Comparison of ENCODE assay signal across 1 cellular context in the genomic region with DNA sequence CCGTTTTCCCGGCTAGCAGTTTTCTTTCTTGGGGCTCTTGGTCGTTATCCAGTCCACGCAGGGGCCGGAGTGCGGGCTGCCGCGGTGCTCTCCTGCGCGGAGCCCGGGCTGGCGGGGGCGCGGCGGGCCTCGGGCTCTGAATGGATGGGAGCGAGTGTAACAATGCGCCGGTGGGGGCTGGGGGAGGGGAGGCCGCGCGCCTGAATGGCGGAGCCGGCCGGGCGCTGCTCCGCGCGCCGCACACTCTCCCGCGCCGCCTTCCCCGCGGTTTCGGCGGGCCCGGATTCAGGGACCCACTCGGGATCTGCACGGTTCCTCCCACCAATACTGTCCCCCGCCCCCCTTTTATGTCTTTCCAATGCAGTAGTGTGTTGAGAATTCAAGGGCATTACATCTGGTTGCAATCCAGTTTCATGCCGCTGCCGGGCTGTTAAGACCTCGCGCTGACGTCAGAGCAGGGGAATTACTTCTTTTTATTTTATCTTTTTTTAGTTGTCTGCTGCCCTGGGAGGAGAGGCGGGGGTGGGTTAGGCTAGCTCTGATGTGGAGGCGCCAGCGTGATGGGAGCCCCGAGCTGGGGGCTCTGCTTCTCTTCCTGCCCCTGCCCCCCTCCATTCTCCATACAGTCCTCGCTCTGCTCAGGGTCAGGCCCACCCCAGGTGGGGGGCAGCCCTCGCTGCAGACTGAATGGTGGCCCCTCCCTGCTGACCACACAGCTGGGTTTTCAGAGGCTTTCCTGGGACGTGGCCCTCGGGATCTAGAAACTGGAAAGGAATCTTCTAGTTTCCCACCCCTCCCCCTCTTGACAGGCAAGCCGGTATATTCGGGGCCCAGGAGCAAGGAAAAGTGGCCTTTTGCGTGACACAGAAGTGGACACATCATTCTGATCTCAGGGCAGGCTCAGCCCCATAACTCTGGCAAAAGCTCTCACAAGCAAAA.
TF ChIP-seq lines count a peak whose summit lies in the region.

No MANE protein-coding gene starts in this region.

TF ChIP-seq in HepG2, 621 proteins besides CTCF, POLR2A, EP300 and RAD21 (continued from another document and continues in another):
- TF ChIP-seq, protein P1, sequence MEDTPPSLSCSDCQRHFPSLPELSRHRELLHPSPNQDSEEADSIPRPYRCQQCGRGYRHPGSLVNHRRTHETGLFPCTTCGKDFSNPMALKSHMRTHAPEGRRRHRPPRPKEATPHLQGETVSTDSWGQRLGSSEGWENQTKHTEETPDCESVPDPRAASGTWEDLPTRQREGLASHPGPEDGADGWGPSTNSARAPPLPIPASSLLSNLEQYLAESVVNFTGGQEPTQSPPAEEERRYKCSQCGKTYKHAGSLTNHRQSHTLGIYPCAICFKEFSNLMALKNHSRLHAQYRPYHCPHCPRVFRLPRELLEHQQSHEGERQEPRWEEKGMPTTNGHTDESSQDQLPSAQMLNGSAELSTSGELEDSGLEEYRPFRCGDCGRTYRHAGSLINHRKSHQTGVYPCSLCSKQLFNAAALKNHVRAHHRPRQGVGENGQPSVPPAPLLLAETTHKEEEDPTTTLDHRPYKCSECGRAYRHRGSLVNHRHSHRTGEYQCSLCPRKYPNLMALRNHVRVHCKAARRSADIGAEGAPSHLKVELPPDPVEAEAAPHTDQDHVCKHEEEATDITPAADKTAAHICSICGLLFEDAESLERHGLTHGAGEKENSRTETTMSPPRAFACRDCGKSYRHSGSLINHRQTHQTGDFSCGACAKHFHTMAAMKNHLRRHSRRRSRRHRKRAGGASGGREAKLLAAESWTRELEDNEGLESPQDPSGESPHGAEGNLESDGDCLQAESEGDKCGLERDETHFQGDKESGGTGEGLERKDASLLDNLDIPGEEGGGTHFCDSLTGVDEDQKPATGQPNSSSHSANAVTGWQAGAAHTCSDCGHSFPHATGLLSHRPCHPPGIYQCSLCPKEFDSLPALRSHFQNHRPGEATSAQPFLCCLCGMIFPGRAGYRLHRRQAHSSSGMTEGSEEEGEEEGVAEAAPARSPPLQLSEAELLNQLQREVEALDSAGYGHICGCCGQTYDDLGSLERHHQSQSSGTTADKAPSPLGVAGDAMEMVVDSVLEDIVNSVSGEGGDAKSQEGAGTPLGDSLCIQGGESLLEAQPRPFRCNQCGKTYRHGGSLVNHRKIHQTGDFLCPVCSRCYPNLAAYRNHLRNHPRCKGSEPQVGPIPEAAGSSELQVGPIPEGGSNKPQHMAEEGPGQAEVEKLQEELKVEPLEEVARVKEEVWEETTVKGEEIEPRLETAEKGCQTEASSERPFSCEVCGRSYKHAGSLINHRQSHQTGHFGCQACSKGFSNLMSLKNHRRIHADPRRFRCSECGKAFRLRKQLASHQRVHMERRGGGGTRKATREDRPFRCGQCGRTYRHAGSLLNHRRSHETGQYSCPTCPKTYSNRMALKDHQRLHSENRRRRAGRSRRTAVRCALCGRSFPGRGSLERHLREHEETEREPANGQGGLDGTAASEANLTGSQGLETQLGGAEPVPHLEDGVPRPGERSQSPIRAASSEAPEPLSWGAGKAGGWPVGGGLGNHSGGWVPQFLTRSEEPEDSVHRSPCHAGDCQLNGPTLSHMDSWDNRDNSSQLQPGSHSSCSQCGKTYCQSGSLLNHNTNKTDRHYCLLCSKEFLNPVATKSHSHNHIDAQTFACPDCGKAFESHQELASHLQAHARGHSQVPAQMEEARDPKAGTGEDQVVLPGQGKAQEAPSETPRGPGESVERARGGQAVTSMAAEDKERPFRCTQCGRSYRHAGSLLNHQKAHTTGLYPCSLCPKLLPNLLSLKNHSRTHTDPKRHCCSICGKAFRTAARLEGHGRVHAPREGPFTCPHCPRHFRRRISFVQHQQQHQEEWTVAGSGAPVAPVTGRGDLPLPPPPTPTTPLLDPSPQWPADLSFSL (CRISPR knock-in tag; IDR thresholded peaks at IDR 0.05) = no peak
- no peak for TF ChIP-seq HDAC2 (CRISPR knock-in tag; IDR thresholded peaks at IDR 0.05)
- TF ChIP-seq GTF2F1 (IDR thresholded peaks at IDR 0.05; ENCODE audit: low read length) = no peak
- TF ChIP-seq, protein P2, sequence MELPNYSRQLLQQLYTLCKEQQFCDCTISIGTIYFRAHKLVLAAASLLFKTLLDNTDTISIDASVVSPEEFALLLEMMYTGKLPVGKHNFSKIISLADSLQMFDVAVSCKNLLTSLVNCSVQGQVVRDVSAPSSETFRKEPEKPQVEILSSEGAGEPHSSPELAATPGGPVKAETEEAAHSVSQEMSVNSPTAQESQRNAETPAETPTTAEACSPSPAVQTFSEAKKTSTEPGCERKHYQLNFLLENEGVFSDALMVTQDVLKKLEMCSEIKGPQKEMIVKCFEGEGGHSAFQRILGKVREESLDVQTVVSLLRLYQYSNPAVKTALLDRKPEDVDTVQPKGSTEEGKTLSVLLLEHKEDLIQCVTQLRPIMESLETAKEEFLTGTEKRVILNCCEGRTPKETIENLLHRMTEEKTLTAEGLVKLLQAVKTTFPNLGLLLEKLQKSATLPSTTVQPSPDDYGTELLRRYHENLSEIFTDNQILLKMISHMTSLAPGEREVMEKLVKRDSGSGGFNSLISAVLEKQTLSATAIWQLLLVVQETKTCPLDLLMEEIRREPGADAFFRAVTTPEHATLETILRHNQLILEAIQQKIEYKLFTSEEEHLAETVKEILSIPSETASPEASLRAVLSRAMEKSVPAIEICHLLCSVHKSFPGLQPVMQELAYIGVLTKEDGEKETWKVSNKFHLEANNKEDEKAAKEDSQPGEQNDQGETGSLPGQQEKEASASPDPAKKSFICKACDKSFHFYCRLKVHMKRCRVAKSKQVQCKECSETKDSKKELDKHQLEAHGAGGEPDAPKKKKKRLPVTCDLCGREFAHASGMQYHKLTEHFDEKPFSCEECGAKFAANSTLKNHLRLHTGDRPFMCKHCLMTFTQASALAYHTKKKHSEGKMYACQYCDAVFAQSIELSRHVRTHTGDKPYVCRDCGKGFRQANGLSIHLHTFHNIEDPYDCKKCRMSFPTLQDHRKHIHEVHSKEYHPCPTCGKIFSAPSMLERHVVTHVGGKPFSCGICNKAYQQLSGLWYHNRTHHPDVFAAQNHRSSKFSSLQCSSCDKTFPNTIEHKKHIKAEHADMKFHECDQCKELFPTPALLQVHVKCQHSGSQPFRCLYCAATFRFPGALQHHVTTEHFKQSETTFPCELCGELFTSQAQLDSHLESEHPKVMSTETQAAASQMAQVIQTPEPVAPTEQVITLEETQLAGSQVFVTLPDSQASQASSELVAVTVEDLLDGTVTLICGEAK (IDR thresholded peaks at IDR 0.05) = no peak
- TF ChIP-seq, protein P2 (CRISPR knock-in tag; IDR thresholded peaks at IDR 0.05) = no peak
- TF ChIP-seq, protein P3, sequence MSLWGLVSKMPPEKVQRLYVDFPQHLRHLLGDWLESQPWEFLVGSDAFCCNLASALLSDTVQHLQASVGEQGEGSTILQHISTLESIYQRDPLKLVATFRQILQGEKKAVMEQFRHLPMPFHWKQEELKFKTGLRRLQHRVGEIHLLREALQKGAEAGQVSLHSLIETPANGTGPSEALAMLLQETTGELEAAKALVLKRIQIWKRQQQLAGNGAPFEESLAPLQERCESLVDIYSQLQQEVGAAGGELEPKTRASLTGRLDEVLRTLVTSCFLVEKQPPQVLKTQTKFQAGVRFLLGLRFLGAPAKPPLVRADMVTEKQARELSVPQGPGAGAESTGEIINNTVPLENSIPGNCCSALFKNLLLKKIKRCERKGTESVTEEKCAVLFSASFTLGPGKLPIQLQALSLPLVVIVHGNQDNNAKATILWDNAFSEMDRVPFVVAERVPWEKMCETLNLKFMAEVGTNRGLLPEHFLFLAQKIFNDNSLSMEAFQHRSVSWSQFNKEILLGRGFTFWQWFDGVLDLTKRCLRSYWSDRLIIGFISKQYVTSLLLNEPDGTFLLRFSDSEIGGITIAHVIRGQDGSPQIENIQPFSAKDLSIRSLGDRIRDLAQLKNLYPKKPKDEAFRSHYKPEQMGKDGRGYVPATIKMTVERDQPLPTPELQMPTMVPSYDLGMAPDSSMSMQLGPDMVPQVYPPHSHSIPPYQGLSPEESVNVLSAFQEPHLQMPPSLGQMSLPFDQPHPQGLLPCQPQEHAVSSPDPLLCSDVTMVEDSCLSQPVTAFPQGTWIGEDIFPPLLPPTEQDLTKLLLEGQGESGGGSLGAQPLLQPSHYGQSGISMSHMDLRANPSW (CRISPR knock-in tag; IDR thresholded peaks at IDR 0.05; ENCODE audit: borderline replicate concordance) = no peak
- TF ChIP-seq MAFK (conservative IDR thresholded peaks at IDR 0.05 in 1 of 2, IDR thresholded peaks at IDR 0.05 in 1 of 2; ENCODE audit: low read length in 2 of 2) = no peak
- no peak for TF ChIP-seq SP2 (CRISPR knock-in tag; IDR thresholded peaks at IDR 0.05)
- TF ChIP-seq SALL1 (CRISPR knock-in tag; IDR thresholded peaks at IDR 0.05) = 0 out of 2 replicates have a peak, but pooled peaks have one; percentile 1
- TF ChIP-seq, protein P4, sequence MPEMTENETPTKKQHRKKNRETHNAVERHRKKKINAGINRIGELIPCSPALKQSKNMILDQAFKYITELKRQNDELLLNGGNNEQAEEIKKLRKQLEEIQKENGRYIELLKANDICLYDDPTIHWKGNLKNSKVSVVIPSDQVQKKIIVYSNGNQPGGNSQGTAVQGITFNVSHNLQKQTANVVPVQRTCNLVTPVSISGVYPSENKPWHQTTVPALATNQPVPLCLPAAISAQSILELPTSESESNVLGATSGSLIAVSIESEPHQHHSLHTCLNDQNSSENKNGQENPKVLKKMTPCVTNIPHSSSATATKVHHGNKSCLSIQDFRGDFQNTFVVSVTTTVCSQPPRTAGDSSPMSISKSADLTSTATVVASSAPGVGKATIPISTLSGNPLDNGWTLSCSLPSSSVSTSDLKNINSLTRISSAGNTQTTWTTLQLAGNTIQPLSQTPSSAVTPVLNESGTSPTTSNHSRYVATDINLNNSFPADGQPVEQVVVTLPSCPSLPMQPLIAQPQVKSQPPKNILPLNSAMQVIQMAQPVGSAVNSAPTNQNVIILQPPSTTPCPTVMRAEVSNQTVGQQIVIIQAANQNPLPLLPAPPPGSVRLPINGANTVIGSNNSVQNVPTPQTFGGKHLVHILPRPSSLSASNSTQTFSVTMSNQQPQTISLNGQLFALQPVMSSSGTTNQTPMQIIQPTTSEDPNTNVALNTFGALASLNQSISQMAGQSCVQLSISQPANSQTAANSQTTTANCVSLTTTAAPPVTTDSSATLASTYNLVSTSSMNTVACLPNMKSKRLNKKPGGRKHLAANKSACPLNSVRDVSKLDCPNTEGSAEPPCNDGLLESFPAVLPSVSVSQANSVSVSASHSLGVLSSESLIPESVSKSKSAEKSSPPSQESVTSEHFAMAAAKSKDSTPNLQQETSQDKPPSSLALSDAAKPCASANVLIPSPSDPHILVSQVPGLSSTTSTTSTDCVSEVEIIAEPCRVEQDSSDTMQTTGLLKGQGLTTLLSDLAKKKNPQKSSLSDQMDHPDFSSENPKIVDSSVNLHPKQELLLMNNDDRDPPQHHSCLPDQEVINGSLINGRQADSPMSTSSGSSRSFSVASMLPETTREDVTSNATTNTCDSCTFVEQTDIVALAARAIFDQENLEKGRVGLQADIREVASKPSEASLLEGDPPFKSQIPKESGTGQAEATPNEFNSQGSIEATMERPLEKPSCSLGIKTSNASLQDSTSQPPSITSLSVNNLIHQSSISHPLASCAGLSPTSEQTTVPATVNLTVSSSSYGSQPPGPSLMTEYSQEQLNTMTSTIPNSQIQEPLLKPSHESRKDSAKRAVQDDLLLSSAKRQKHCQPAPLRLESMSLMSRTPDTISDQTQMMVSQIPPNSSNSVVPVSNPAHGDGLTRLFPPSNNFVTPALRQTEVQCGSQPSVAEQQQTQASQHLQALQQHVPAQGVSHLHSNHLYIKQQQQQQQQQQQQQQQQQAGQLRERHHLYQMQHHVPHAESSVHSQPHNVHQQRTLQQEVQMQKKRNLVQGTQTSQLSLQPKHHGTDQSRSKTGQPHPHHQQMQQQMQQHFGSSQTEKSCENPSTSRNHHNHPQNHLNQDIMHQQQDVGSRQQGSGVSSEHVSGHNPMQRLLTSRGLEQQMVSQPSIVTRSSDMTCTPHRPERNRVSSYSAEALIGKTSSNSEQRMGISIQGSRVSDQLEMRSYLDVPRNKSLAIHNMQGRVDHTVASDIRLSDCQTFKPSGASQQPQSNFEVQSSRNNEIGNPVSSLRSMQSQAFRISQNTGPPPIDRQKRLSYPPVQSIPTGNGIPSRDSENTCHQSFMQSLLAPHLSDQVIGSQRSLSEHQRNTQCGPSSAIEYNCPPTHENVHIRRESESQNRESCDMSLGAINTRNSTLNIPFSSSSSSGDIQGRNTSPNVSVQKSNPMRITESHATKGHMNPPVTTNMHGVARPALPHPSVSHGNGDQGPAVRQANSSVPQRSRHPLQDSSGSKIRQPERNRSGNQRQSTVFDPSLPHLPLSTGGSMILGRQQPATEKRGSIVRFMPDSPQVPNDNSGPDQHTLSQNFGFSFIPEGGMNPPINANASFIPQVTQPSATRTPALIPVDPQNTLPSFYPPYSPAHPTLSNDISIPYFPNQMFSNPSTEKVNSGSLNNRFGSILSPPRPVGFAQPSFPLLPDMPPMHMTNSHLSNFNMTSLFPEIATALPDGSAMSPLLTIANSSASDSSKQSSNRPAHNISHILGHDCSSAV (CRISPR knock-in tag; IDR thresholded peaks at IDR 0.05; ENCODE audit: borderline replicate concordance) = no peak
- no peak for TF ChIP-seq SMARCC2 (IDR thresholded peaks at IDR 0.05)
- TF ChIP-seq, protein P5, sequence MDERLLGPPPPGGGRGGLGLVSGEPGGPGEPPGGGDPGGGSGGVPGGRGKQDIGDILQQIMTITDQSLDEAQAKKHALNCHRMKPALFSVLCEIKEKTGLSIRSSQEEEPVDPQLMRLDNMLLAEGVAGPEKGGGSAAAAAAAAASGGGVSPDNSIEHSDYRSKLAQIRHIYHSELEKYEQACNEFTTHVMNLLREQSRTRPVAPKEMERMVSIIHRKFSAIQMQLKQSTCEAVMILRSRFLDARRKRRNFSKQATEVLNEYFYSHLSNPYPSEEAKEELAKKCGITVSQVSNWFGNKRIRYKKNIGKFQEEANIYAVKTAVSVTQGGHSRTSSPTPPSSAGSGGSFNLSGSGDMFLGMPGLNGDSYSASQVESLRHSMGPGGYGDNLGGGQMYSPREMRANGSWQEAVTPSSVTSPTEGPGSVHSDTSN (CRISPR knock-in tag; IDR thresholded peaks at IDR 0.05) = no peak
- no peak for TF ChIP-seq FOXO1 (CRISPR knock-in tag; IDR thresholded peaks at IDR 0.05)
- TF ChIP-seq ZNF564 (CRISPR knock-in tag; IDR thresholded peaks at IDR 0.05) = no peak; the same call in 1 of the 2 replicates
